1 cellular context compared by ENCODE assay signal in genomic region chrX:140132937-140133336, GRCh38.
TF ChIP-seq lines count a peak whose summit lies in the region.

No MANE protein-coding gene starts in this region.

TF ChIP-seq in H1, 55 proteins besides CTCF, POLR2A, EP300 and RAD21 (continued from another document):
- TF ChIP-seq CEBPB (IDR thresholded peaks at IDR 0.05; ENCODE audit: low read depth, low read length), result no peak
- no peak for TF ChIP-seq CBX5 (IDR thresholded peaks at IDR 0.05; ENCODE audit: low read depth, low read length)
- TF ChIP-seq MAFK (IDR thresholded peaks at IDR 0.05; ENCODE audit: low read depth, low read length), result no peak
